1 cellular context compared by ENCODE assay signal in the genomic region with DNA sequence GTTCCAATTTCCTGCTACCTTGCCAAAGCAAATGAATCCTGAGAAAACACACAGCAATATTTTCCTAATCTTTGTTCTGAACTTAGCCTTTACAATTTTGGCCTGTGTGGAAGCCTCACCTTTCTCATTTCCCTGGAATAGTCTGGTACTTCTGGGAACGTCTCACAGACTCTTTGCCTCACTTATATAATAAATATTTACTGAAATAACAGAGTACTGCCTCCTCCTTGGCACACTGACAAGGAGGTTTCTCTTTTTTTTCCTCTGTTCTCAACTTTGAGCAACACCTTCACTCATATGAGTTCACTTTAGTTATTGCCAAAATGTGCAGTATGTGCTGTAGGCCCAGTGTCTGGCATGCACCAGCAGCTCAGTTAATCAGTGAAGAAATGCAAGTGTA.
TF ChIP-seq lines count a peak whose summit lies in the region.

No MANE protein-coding gene starts in this region.

TF ChIP-seq in IMR-90, 13 proteins besides CTCF, POLR2A, EP300 and RAD21:
- TF ChIP-seq, protein P1, sequence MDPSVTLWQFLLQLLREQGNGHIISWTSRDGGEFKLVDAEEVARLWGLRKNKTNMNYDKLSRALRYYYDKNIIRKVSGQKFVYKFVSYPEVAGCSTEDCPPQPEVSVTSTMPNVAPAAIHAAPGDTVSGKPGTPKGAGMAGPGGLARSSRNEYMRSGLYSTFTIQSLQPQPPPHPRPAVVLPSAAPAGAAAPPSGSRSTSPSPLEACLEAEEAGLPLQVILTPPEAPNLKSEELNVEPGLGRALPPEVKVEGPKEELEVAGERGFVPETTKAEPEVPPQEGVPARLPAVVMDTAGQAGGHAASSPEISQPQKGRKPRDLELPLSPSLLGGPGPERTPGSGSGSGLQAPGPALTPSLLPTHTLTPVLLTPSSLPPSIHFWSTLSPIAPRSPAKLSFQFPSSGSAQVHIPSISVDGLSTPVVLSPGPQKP (IDR thresholded peaks at IDR 0.05; ENCODE audit: borderline replicate concordance, low read depth, low read length), result no peak
- no peak for TF ChIP-seq NFE2L2 (IDR thresholded peaks at IDR 0.05; ENCODE audit: low read depth, low read length)
- no peak for TF ChIP-seq CEBPB (IDR thresholded peaks at IDR 0.05; ENCODE audit: low read depth, low read length)
- TF ChIP-seq CHD1 (IDR thresholded peaks at IDR 0.05; ENCODE audit: low read depth, low read length), result no peak
- no peak for TF ChIP-seq RFX5 (IDR thresholded peaks at IDR 0.05; ENCODE audit: low read depth, low read length)
- TF ChIP-seq MXI1 (IDR thresholded peaks at IDR 0.05; ENCODE audit: borderline replicate concordance, low read depth, low read length), result no peak
- TF ChIP-seq FOS (IDR thresholded peaks at IDR 0.05; ENCODE audit: low read depth, low read length), result no peak
- no peak for TF ChIP-seq MAFK (IDR thresholded peaks at IDR 0.05; ENCODE audit: low read depth, low read length)
- TF ChIP-seq SMC3 (IDR thresholded peaks at IDR 0.05; ENCODE audit: low read depth, low read length), result no peak
- TF ChIP-seq RCOR1 (IDR thresholded peaks at IDR 0.05; ENCODE audit: insufficient replicate concordance, low read length), result no peak
- TF ChIP-seq, protein P2, sequence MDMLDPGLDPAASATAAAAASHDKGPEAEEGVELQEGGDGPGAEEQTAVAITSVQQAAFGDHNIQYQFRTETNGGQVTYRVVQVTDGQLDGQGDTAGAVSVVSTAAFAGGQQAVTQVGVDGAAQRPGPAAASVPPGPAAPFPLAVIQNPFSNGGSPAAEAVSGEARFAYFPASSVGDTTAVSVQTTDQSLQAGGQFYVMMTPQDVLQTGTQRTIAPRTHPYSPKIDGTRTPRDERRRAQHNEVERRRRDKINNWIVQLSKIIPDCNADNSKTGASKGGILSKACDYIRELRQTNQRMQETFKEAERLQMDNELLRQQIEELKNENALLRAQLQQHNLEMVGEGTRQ (IDR thresholded peaks at IDR 0.05; ENCODE audit: low read depth, low read length), result no peak
- TF ChIP-seq MAZ (IDR thresholded peaks at IDR 0.05; ENCODE audit: borderline replicate concordance, low read depth, low read length), result no peak
- no peak for TF ChIP-seq BHLHE40 (IDR thresholded peaks at IDR 0.05; ENCODE audit: low read depth, low read length)
